In genomic region chr17:7557825-7558543, GRCh38 we compare ENCODE assay signal across 8 cellular contexts. TPM values are rescaled to one million over a fixed set of nuclear protein-coding genes. Genes with fewer than 3 reads are reported as not detected.
A peak's percentile ranks its signal among the peaks of the same experiment; 100 is the strongest.
DNase-seq lines count a peak whose midpoint lies in the region; ATAC-seq, FAIRE-seq and TF ChIP-seq lines count a peak whose summit lies in the region.

No MANE protein-coding gene starts in this region.

- H3K27ac ChIP-seq in body of pancreas: peak overlapping the region; percentile 92 to 99 (median 98)
- H3K27ac ChIP-seq in iPS-18a (ENCODE audit: low read length): no peak overlapping the region

- H3K27me3 ChIP-seq in body of pancreas (no peaks in the 10 kb centered on the region), iPS-18a (ENCODE audit: control insufficient read depth, insufficient read depth, low read length) (no peaks in the 10 kb centered on the region)

- no peaks in the 10 kb centered on the region for H3K36me3 ChIP-seq in body of pancreas (replicated peaks in 1 of 2; ENCODE audit: insufficient read depth in 1 of 2, low read depth in 2 of 2)
- H3K36me3 ChIP-seq in iPS-18a (ENCODE audit: control insufficient read depth, low read depth, low read length): no peaks in the 10 kb centered on the region

- 2 to 3% methylated on average over 15 to 21 of the region's 21 CpGs for WGBS in body of pancreas, 2 donors

- peak in 3 of 7 experiments; percentile 11 to 31 (median 23) for TF ChIP-seq CTCF in body of pancreas (IDR thresholded peaks at IDR 0.05)

- peak overlapping the region; percentile 43; the same call in 1 of the 2 replicates for H3K4me3 ChIP-seq in GM08714 (ENCODE audit: low read length)
- peak overlapping the region in 1 of 2 donors; percentile 5 for H3K4me3 ChIP-seq in body of pancreas
- H3K4me3 ChIP-seq in iPS-18a (ENCODE audit: low read length): peak overlapping the region; percentile 14

- FAIRE-seq in RCC 7860 (lab: Jason Lieb, UNC): no peak

- H3K9me3 ChIP-seq in body of pancreas (no peaks in the 10 kb centered on the region), iPS-18a (ENCODE audit: control insufficient read depth, low read depth, low read length) (no peaks in the 10 kb centered on the region)

- DNase-seq in A172 (ENCODE audit: low spot score) (peak; percentile 52), NCI-H2227 (lab: John Stamatoyannopoulos, UW; ENCODE audit: unreplicated experiment) (peak; percentile 63), body of pancreas (peak; percentile 93 to 97 (median 96)), sciatic nerve (ENCODE audit: low spot score) (peak; percentile 90), RCC 7860 (ENCODE audit: low spot score) (no peak)

- H3K4me1 ChIP-seq in body of pancreas (peaks cover 45% of the 10 kb centered on the region), iPS-18a (ENCODE audit: control insufficient read depth, low read depth, low read length) (peaks cover 31% of the 10 kb centered on the region)

- peak; percentile 69 to 94 (median 91) for TF ChIP-seq POLR2A in body of pancreas (IDR thresholded peaks at IDR 0.05)

- peak; percentile 76 for ATAC-seq in body of pancreas
- peak; percentile 83 for ATAC-seq in sciatic nerve
- ATAC-seq in HG03442 (IDR thresholded peaks at IDR 0.05; ENCODE audit: unreplicated experiment): no peak

- intact Hi-C loops in body of pancreas (cut with DNase I) (no loop called here), sciatic nerve (cut with DNase I) (no loop called here)

- H3K9ac ChIP-seq in iPS-18a (ENCODE audit: low read length): peak overlapping the region; percentile 57

RNA-seq across cellular contexts. Expression of gene TNFSF13, which starts 0.6 kb away (rescaled TPM):
- total RNA-seq in A172 (2014; rRNA removed; shearing (Covaris generic)): 3.7 and 4.1 TPM in 2 replicates
- total RNA-seq in body of pancreas (10 to 100 TPM; 11.9 to 18.8 TPM), sciatic nerve (32.7 TPM)

RNA-seq across cellular contexts. Expression of gene SENP3, which starts 3.7 kb away (rescaled TPM):
- total RNA-seq in A172 (2014; rRNA removed; shearing (Covaris generic)): 162 and 170 TPM in 2 replicates
- 10 to 100 TPM; 25.7 to 28.0 TPM for total RNA-seq in body of pancreas
- total RNA-seq in sciatic nerve: 39.8 TPM

RNA-seq across cellular contexts. Expression of gene TNFSF12, which starts 9.1 kb away (rescaled TPM):
- total RNA-seq in A172 (2014; rRNA removed; shearing (Covaris generic)): 9.3 and 17.0 TPM in 2 replicates
- 10 to 100 TPM; 32.2 to 48.8 TPM for total RNA-seq in body of pancreas
- 63.9 TPM for total RNA-seq in sciatic nerve

RNA-seq across cellular contexts. Expression of gene CD68, which starts 21.5 kb away (rescaled TPM):
- 11.5 and 15.6 TPM in 2 replicates for total RNA-seq in A172 (2014; rRNA removed; shearing (Covaris generic))
- total RNA-seq in body of pancreas (10 to 100 TPM in 1 of 2 donors, 1 to 10 TPM in 1; 4.3 to 14.8 TPM), sciatic nerve (83.0 TPM)

RNA-seq across cellular contexts. Expression of gene MPDU1, which starts 25.7 kb away (rescaled TPM):
- total RNA-seq in A172 (2014; rRNA removed; shearing (Covaris generic)): 246 and 350 TPM in 2 replicates
- total RNA-seq in body of pancreas (10 to 100 TPM; 27.0 to 37.6 TPM), sciatic nerve (21.4 TPM)
